8 cellular contexts compared by ENCODE assay signal in the genomic region with DNA sequence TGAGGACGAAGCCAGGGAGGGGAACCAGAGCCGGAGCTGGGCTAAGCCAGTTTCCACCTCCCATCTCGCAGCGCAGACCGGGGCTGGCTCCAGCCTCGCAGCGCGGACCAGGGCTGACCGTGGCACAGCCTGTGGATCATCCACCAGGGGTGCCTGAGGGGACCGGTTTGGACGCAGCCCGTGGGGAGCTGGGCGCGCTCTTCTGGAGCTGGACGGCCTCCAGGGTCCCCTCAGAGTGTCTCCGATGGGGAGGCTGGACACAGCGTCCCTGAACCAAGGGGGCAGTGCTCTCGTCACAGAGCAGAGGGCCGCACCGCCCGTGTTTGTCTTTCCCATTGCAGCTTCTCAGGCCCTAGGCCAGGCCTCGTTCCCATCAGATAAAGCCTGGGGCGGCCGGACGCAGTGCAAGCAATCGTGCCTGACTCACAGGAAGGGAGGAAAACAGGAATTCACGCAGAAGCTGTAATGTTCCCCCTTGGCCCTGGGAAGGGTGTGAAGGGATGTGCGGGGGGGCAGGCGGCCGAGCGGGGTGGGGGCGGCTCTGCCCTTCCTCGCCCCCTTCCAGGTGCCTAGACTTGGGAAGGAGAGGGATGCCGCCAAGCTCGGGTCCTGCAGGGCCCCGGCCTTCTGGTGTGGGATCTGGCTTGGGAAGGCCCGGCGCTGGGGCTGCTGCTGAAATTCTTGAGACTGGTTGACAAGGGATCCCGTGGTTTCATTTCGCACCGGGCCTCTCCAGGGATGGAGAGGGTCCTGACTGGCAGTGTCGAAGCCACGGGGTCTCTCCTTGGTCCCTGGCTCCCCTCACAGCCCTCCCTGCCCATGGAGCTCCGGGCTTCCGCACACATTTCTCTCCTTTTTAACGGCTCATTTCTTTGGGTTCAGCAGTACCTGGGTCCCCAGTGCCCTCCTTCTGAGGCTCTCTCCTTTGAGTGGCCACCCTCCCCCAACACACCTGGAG.
DNase-seq lines count a peak whose midpoint lies in the region; ATAC-seq and TF ChIP-seq lines count a peak whose summit lies in the region.
"Not testable (repeated sequence)": the region's sequence is repeated elsewhere in the genome, so short reads cannot be mapped to it uniquely, and the experiment has no call there.

No MANE protein-coding gene starts in this region.

- H3K4me1 Mint-ChIP-seq in MCF 10A (ENCODE audit: insufficient read depth, unreplicated experiment) = not testable (repeated sequence)
- peaks cover 39% of the 10 kb centered on the region for H3K4me1 Mint-ChIP-seq in mesothelial cell of epicardium

- 78 to 80% methylated on average over 4 to 16 of the region's 46 CpGs for WGBS in esophagus squamous epithelium, 2 donors
- WGBS in urinary bladder = 27% methylated on average over 41 of the region's 46 CpGs

- H3K27ac Mint-ChIP-seq in MCF 10A (ENCODE audit: low read depth, unreplicated experiment) (peak overlapping the region; percentile 20), mesothelial cell of epicardium (peak overlapping the region; percentile 95)

- H3K27me3 Mint-ChIP-seq in MCF 10A (ENCODE audit: insufficient read depth, unreplicated experiment); mesothelial cell of epicardium (ENCODE audit: low read depth): not testable (repeated sequence)

- not testable (repeated sequence) for BruUV-seq in MCF 10A (replicated peaks; lab: Mats Ljungman, UMichigan)

- not testable (repeated sequence) for H3K9me3 Mint-ChIP-seq in MCF 10A (ENCODE audit: unreplicated experiment); mesothelial cell of epicardium

- not testable (repeated sequence) for H3K36me3 Mint-ChIP-seq in MCF 10A (ENCODE audit: insufficient read depth, unreplicated experiment); mesothelial cell of epicardium

- H3K27ac ChIP-seq in RWPE2 (ENCODE audit: poor library complexity, severe bottlenecking) = peak overlapping the region; percentile 35
- H3K27ac ChIP-seq in esophagus squamous epithelium = peak overlapping the region; percentile 24 to 81 (median 46)
- H3K27ac ChIP-seq in urinary bladder (ENCODE audit: low read depth) = peak overlapping the region; percentile 92

- not testable (repeated sequence) for H3K4me3 ChIP-seq in RWPE2 (ENCODE audit: severe bottlenecking); esophagus squamous epithelium; urinary bladder (ENCODE audit: low read depth, low read length)

- peak; percentile 80 for ATAC-seq in RWPE2 (ENCODE audit: low read depth)
- ATAC-seq in sciatic nerve = peak; percentile 76

- H3K4me3 Mint-ChIP-seq in MCF 10A (ENCODE audit: unreplicated experiment); mesothelial cell of epicardium: not testable (repeated sequence)

- TF ChIP-seq CTCF in RWPE2 (IDR thresholded peaks at IDR 0.05; ENCODE audit: poor library complexity, severe bottlenecking); MCF 10A (IDR thresholded peaks at IDR 0.05; ENCODE audit: unreplicated experiment); esophagus squamous epithelium (IDR thresholded peaks at IDR 0.05); mesothelial cell of epicardium (IDR thresholded peaks at IDR 0.05; ENCODE audit: unreplicated experiment): not testable (repeated sequence)

- DNase-seq in Daoy (ENCODE audit: low read depth) (peak; percentile 57), MCF 10A (ENCODE audit: unreplicated experiment) (peak; percentile 30), hepatic stellate cell (ENCODE audit: low spot score) (peak; percentile 44)
- DNase-seq in RWPE2 (ENCODE audit: low spot score); esophagus squamous epithelium (lab: John Stamatoyannopoulos, UW); mesothelial cell of epicardium (ENCODE audit: low spot score in 2 of 2, unreplicated experiment in 2 of 2); sciatic nerve (ENCODE audit: low spot score): not testable (repeated sequence)

- CTCF ChIA-PET in MCF 10A (lab: Yijun Ruan, JAX) = not testable (repeated sequence)

- POLR2A ChIA-PET in MCF 10A (lab: Yijun Ruan, JAX) = not testable (repeated sequence)

- not testable (repeated sequence) for H3K36me3 ChIP-seq in RWPE2 (ENCODE audit: low read depth); esophagus squamous epithelium; urinary bladder (ENCODE audit: insufficient read depth)

- intact Hi-C loops in MCF 10A (cut with micrococcal nuclease); esophagus squamous epithelium (cut with DNase I); sciatic nerve (cut with DNase I): not testable (repeated sequence)

- H3K27me3 ChIP-seq in RWPE2 (ENCODE audit: insufficient read depth, poor library complexity, severe bottlenecking); esophagus squamous epithelium: not testable (repeated sequence)

- peaks cover 26% of the 10 kb centered on the region for H3K4me1 ChIP-seq in RWPE2 (ENCODE audit: insufficient read depth, poor library complexity, severe bottlenecking)
- H3K4me1 ChIP-seq in esophagus squamous epithelium = peaks cover 6 to 24% (median 12%) of the 10 kb centered on the region in 3 donors
- not testable (repeated sequence) for H3K4me1 ChIP-seq in urinary bladder (ENCODE audit: insufficient read depth)

- not testable (repeated sequence) for TF ChIP-seq POLR2A in esophagus squamous epithelium (IDR thresholded peaks at IDR 0.05)

- not testable (repeated sequence) for H3K9me3 ChIP-seq in RWPE2 (ENCODE audit: severe bottlenecking); esophagus squamous epithelium

Comparison
In these comparisons a context has a peak if more than half of its experiments do, and no peak if none do; other contexts are left out.
1. H3K27ac ChIP-seq: peak in every context shown above with its lines; median percentile 92 in urinary bladder; 46 in esophagus squamous epithelium; 35 in RWPE2.